Comparison of ENCODE assay signal across 22 cellular contexts in the genomic region with DNA sequence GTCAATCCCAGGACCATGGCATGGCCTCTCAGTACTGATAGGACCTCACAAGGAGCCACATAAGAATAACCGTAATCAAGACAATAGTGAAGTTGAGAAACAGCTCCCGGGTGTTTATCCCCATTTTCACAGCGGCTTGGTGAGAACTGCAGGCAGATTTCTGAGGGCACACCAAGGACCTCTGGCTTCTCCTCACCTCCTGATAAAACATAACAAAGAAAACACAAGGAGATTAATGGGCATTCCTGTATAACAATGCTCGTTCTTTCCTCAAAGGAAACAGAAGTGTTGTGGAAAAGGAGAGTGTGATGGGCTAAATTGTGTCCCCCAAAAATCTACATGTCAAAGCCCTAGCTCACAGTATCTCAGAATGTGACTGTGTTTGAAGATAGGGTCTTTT. TPM values are rescaled to one million over a fixed set of nuclear protein-coding genes. Genes with fewer than 3 reads are reported as not detected.
"Had no signal": no experiment of that assay in that cellular context is flagged by ENCODE, and none has a peak within 500 bp of the region (broad histone marks: within the 10 kb centered on the region; RNA-seq: fewer than 3 reads in every experiment).

No MANE protein-coding gene starts in this region.

- H3K9ac ChIP-seq: neural progenitor cell had no signal

- H3K36me3 ChIP-seq: brain microvascular endothelial cell, esophagus squamous epithelium, gastroesophageal sphincter, heart left ventricle, neural progenitor cell, transverse colon, uterus had no signal

- H3K4me2 ChIP-seq: neural progenitor cell had no signal

- H3K4me3 ChIP-seq: esophagus squamous epithelium, gastroesophageal sphincter, heart left ventricle, lung, neural progenitor cell, transverse colon, uterus had no signal

- H3K9me3 ChIP-seq: esophagus squamous epithelium, gastroesophageal sphincter, heart left ventricle, transverse colon, uterus had no signal

- ATAC-seq: activated naive CD4-positive, alpha-beta T cell treated with anti-CD3 and anti-CD28 coated beads, Interleukin-2, amount 50 U/mL, for 72 hours; activated T-helper 17 cell treated with anti-CD3 and anti-CD28 coated beads, Interleukin-2, amount 50 U/mL, for 72 hours; gastroesophageal sphincter; heart left ventricle; left lobe of liver; naive thymus-derived CD8-positive, alpha-beta T cell; stimulated activated effector memory CD8-positive, alpha-beta T cell treated with anti-CD3 and anti-CD28 coated beads, Interleukin-12 subunit alpha, Interleukin-12 subunit beta, amount 100 ng/mL, for 72 hours had no signal

- H2AFZ ChIP-seq: neural progenitor cell had no signal

- DNase-seq: activated CD4-positive, alpha-beta T cell treated with anti-CD3 and anti-CD28 coated beads, Interleukin-2, amount 50 U/mL, for 4 hours; activated CD8-positive, alpha-beta memory T cell treated with anti-CD3 and anti-CD28 coated beads for 24 hours; activated CD8-positive, alpha-beta memory T cell treated with anti-CD3 and anti-CD28 coated beads, Interleukin-2, amount 50 U/mL, for 4 hours; activated T-cell treated with anti-CD3 and anti-CD28 coated beads, Interleukin-2, amount 50 U/mL, for 24 hours; aorta; brain microvascular endothelial cell; caudate nucleus; esophagus squamous epithelium; heart left ventricle; immature natural killer cell; naive thymus-derived CD8-positive, alpha-beta T cell; stimulated activated CD4-positive, alpha-beta T cell treated with anti-CD3 and anti-CD28 coated beads, Interleukin-12 subunit alpha, Interleukin-12 subunit beta, amount 100 ng/mL, for 4 hours; T-helper 1 cell; transverse colon; uterus had no signal

- H3K4me1 ChIP-seq: transverse colon, uterus had no signal

- H3K27ac ChIP-seq: brain microvascular endothelial cell, esophagus squamous epithelium, gastroesophageal sphincter, heart left ventricle, neural progenitor cell, transverse colon, uterus had no signal

- H3K27me3 ChIP-seq: brain microvascular endothelial cell, gastroesophageal sphincter, neural progenitor cell, uterus had no signal

RNA-seq across cellular contexts. Expression of a gene that starts 4.0 kb away (rescaled TPM):
- polyA plus RNA-seq: aorta; immature natural killer cell; naive thymus-derived CD8-positive, alpha-beta T cell had no signal
